1 cellular context compared by ENCODE assay signal in genomic region chr19:11204076-11204602, GRCh38.
TF ChIP-seq lines count a peak whose summit lies in the region.

No MANE protein-coding gene starts in this region.

TF ChIP-seq in HCT116, 20 proteins besides CTCF, POLR2A, EP300 and RAD21 (continued from another document):
- TF ChIP-seq YY1 (IDR thresholded peaks at IDR 0.05; ENCODE audit: extremely low read depth, insufficient replicate concordance, low read depth, low read length) (no peak), CEBPB (IDR thresholded peaks at IDR 0.05; ENCODE audit: low read depth) (no peak), MAX (IDR thresholded peaks at IDR 0.05) (no peak), EZH2 (IDR thresholded peaks at IDR 0.05) (no peak)
